In genomic region chr3:193592841-193593665, GRCh38 we compare ENCODE assay signal across 8 cellular contexts. TPM values are rescaled to one million over a fixed set of nuclear protein-coding genes. Genes with fewer than 3 reads are reported as not detected.
A peak's percentile ranks its signal among the peaks of the same experiment; 100 is the strongest.
DNase-seq lines count a peak whose midpoint lies in the region; ATAC-seq and TF ChIP-seq lines count a peak whose summit lies in the region.

A gene with protein sequence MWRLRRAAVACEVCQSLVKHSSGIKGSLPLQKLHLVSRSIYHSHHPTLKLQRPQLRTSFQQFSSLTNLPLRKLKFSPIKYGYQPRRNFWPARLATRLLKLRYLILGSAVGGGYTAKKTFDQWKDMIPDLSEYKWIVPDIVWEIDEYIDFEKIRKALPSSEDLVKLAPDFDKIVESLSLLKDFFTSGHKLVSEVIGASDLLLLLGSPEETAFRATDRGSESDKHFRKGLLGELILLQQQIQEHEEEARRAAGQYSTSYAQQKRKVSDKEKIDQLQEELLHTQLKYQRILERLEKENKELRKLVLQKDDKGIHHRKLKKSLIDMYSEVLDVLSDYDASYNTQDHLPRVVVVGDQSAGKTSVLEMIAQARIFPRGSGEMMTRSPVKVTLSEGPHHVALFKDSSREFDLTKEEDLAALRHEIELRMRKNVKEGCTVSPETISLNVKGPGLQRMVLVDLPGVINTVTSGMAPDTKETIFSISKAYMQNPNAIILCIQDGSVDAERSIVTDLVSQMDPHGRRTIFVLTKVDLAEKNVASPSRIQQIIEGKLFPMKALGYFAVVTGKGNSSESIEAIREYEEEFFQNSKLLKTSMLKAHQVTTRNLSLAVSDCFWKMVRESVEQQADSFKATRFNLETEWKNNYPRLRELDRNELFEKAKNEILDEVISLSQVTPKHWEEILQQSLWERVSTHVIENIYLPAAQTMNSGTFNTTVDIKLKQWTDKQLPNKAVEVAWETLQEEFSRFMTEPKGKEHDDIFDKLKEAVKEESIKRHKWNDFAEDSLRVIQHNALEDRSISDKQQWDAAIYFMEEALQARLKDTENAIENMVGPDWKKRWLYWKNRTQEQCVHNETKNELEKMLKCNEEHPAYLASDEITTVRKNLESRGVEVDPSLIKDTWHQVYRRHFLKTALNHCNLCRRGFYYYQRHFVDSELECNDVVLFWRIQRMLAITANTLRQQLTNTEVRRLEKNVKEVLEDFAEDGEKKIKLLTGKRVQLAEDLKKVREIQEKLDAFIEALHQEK (plus strand): TSS chr3:193593208. CDS start chr3:193593378, 170 bp downstream.

- TF ChIP-seq POLR2A in breast epithelium (IDR thresholded peaks at IDR 0.05): peak; percentile 44

- H3K27ac ChIP-seq in VCaP: peak within 1 kb of the TSS; percentile 86
- peak within 1 kb of the TSS; percentile 91 to 93 for H3K27ac ChIP-seq in breast epithelium
- peak within 1 kb of the TSS; percentile 80 to 96 (median 91) for H3K27ac ChIP-seq in skin epidermis

- ATAC-seq in GM18873 (IDR thresholded peaks at IDR 0.05; ENCODE audit: low FRiP score, unreplicated experiment) (peak; percentile 98), HG03139 (IDR thresholded peaks at IDR 0.05; ENCODE audit: unreplicated experiment) (peak; percentile 97)

- in situ Hi-C loops in ACHN (cut with HindIII; ENCODE audit: low pct_ligation_motif_present, low pct_unique_long_range_greater_than_20kb, low sequenced_read_pairs): no loop called here

- TF ChIP-seq CTCF in VCaP (conservative IDR thresholded peaks at IDR 0.05): peak; percentile 57
- peak in 2 of 3 donors; percentile 17 to 32 for TF ChIP-seq CTCF in breast epithelium (IDR thresholded peaks at IDR 0.05)

- no peaks in the 10 kb centered on the region for H3K9me3 ChIP-seq in breast epithelium
- no peaks in the 10 kb centered on the region for H3K9me3 ChIP-seq in iPS-18c (ENCODE audit: control insufficient read depth, insufficient read depth, low read length)

- no peaks in the 10 kb centered on the region for H3K27me3 ChIP-seq in breast epithelium

- H3K4me3 ChIP-seq in breast epithelium (peak within 1 kb of the TSS; percentile 74 to 93 (median 82)), iPS-18c (ENCODE audit: insufficient read depth, low read depth, low read length) (peak within 1 kb of the TSS; percentile 79), skin epidermis (peak within 1 kb of the TSS; percentile 71 to 97 (median 90))

- DNase-seq in ACHN (peak; percentile 98), NCI-H2196 treated with DMSO at 0.1 percent for 48 hours (lab: John Stamatoyannopoulos, UW; ENCODE audit: unreplicated experiment) (peak; percentile 100), breast epithelium (ENCODE audit: low spot score in 2 of 2) (peak; percentile 95 to 97)

- peaks cover 6 to 12% of the 10 kb centered on the region in 2 donors for H3K4me1 ChIP-seq in breast epithelium

- intact Hi-C loops in breast epithelium (cut with DNase I; ENCODE audit: low total_unique reads): no loop called here

- H3K36me3 ChIP-seq in breast epithelium: no peaks in the 10 kb centered on the region

RNA-seq across cellular contexts. Expression of the gene that starts here (rescaled TPM):
- 10 to 100 TPM; 39.0 to 58.2 (median 57.4) TPM for total RNA-seq in breast epithelium

Comparison
In these comparisons a context has a peak if more than half of its experiments do, and no peak if none do; other contexts are left out.
1. Peak in every context shown above with its lines: DNase-seq, ATAC-seq, H3K4me3 ChIP-seq and H3K27ac ChIP-seq.